32 cellular contexts compared by ENCODE assay signal in genomic region chr11:69504127-69504526, GRCh38. TPM values are rescaled to one million over a fixed set of nuclear protein-coding genes. Genes with fewer than 3 reads are reported as not detected.
"Had no signal": no experiment of that assay in that cellular context is flagged by ENCODE, and none has a peak within 500 bp of the region (broad histone marks: within the 10 kb centered on the region; RNA-seq: fewer than 3 reads in every experiment).

No MANE protein-coding gene starts in this region.

- H3K4me1 ChIP-seq: ascending aorta, breast epithelium, colonic mucosa had no signal

- H3K9me3 Mint-ChIP-seq: activated CD4-positive, alpha-beta T cell treated with anti-CD3 and anti-CD28 coated beads, Interleukin-2, amount 10 ng/mL, durations not matched to agents 24 days and 14 days; activated naive CD4-positive, alpha-beta T cell treated with anti-CD3 and anti-CD28 coated beads, Interleukin-2, amount 10 ng/mL, durations not matched to agents 7 days and 5 days; activated T-helper 1 cell treated with anti-CD3 and anti-CD28 coated beads, Interleukin-12 subunit alpha, Interleukin-12 subunit beta, Interleukin-2, Interleukin-4 antibody, amounts not matched to agents 30 ng/mL and 10 ng/mL and 1 ng/mL, durations not matched to agents 14 hours and 24 hours and 36 hours; activated T-helper 2 cell treated with anti-CD3 and anti-CD28 coated beads, Interferon-gamma antibody, Interleukin-2, Interleukin-4, amounts not matched to agents 10 μg/mL and 5 μg/mL and 100 μg/mL, durations not matched to agents 14 hours and 24 hours and 36 hours had no signal

- H3K27me3 ChIP-seq: ascending aorta, breast epithelium, cardiac muscle cell, colonic mucosa, esophagus squamous epithelium had no signal

- H3K4me3 Mint-ChIP-seq: activated CD4-positive, alpha-beta memory T cell treated with anti-CD3 and anti-CD28 coated beads for 36 hours; activated CD4-positive, alpha-beta T cell treated with anti-CD3 and anti-CD28 coated beads for 36 hours; activated CD4-positive, alpha-beta T cell treated with anti-CD3 and anti-CD28 coated beads, Interleukin-2, amount 10 ng/mL, durations not matched to agents 24 days and 14 days; activated CD8-positive, alpha-beta memory T cell treated with anti-CD3 and anti-CD28 coated beads, Interleukin-2, amount 10 ng/mL, durations not matched to agents 7 days and 5 days; activated CD8-positive, alpha-beta T cell treated with anti-CD3 and anti-CD28 coated beads, Interleukin-2, amount 10 ng/mL, durations not matched to agents 7 days and 5 days; activated naive CD4-positive, alpha-beta T cell treated with anti-CD3 and anti-CD28 coated beads, Interleukin-2, amount 10 ng/mL, durations not matched to agents 7 days and 5 days; activated naive CD8-positive, alpha-beta T cell treated with anti-CD3 and anti-CD28 coated beads, Interleukin-2, amount 10 ng/mL, durations not matched to agents 7 days and 5 days; activated T-helper 1 cell treated with anti-CD3 and anti-CD28 coated beads, Interleukin-12 subunit alpha, Interleukin-12 subunit beta, Interleukin-2, Interleukin-4 antibody, amounts not matched to agents 30 ng/mL and 10 ng/mL and 1 ng/mL, durations not matched to agents 14 hours and 24 hours and 36 hours; brain had no signal

- ATAC-seq: activated CD4-positive, alpha-beta T cell treated with anti-CD3 and anti-CD28 coated beads for 36 hours; activated CD8-positive, alpha-beta memory T cell treated with anti-CD3 and anti-CD28 coated beads, Interleukin-2, amount 10 ng/mL, durations not matched to agents 7 days and 5 days; activated CD8-positive, alpha-beta T cell treated with anti-CD3 and anti-CD28 coated beads, Interleukin-2, amount 10 ng/mL, durations not matched to agents 7 days and 5 days; activated naive CD4-positive, alpha-beta T cell treated with anti-CD3 and anti-CD28 coated beads, Interleukin-2, amount 50 U/mL, for 72 hours had no signal

- H3K36me3 Mint-ChIP-seq: activated CD4-positive, alpha-beta memory T cell treated with anti-CD3 and anti-CD28 coated beads for 36 hours; activated CD8-positive, alpha-beta memory T cell treated with anti-CD3 and anti-CD28 coated beads, Interleukin-2, amount 10 ng/mL, durations not matched to agents 7 days and 5 days; activated naive CD4-positive, alpha-beta T cell treated with anti-CD3 and anti-CD28 coated beads, Interleukin-2, amount 10 ng/mL, durations not matched to agents 7 days and 5 days; activated naive CD4-positive, alpha-beta T cell treated with anti-CD3 and anti-CD28 coated beads, Interleukin-2, amount 50 U/mL, for 72 hours; activated naive CD8-positive, alpha-beta T cell treated with anti-CD3 and anti-CD28 coated beads, Interleukin-2, amount 10 ng/mL, durations not matched to agents 7 days and 5 days; brain had no signal

- H3K4me3 ChIP-seq: ascending aorta, breast epithelium, cardiac muscle cell, colonic mucosa, esophagus squamous epithelium had no signal

- H3K9me3 ChIP-seq: ascending aorta, breast epithelium, colonic mucosa, esophagus squamous epithelium had no signal

- H3K27ac Mint-ChIP-seq: activated CD4-positive, alpha-beta memory T cell treated with anti-CD3 and anti-CD28 coated beads for 36 hours; activated CD4-positive, alpha-beta T cell treated with anti-CD3 and anti-CD28 coated beads for 36 hours; activated CD4-positive, alpha-beta T cell treated with anti-CD3 and anti-CD28 coated beads, Interleukin-2, amount 10 ng/mL, durations not matched to agents 24 days and 14 days; activated CD8-positive, alpha-beta memory T cell treated with anti-CD3 and anti-CD28 coated beads, Interleukin-2, amount 10 ng/mL, durations not matched to agents 7 days and 5 days; activated CD8-positive, alpha-beta T cell treated with anti-CD3 and anti-CD28 coated beads, Interleukin-2, amount 10 ng/mL, durations not matched to agents 7 days and 5 days; activated naive CD4-positive, alpha-beta T cell treated with anti-CD3 and anti-CD28 coated beads, Interleukin-2, amount 10 ng/mL, durations not matched to agents 7 days and 5 days; activated naive CD4-positive, alpha-beta T cell treated with anti-CD3 and anti-CD28 coated beads, Interleukin-2, amount 50 U/mL, for 72 hours; activated naive CD8-positive, alpha-beta T cell treated with anti-CD3 and anti-CD28 coated beads, Interleukin-2, amount 10 ng/mL, durations not matched to agents 7 days and 5 days; activated T-helper 1 cell treated with anti-CD3 and anti-CD28 coated beads, Interleukin-12 subunit alpha, Interleukin-12 subunit beta, Interleukin-2, Interleukin-4 antibody, amounts not matched to agents 30 ng/mL and 10 ng/mL and 1 ng/mL, durations not matched to agents 14 hours and 24 hours and 36 hours; activated T-helper 2 cell treated with anti-CD3 and anti-CD28 coated beads, Interferon-gamma antibody, Interleukin-2, Interleukin-4, amounts not matched to agents 10 μg/mL and 5 μg/mL and 100 μg/mL, durations not matched to agents 14 hours and 24 hours and 36 hours had no signal

- H3K27ac ChIP-seq: ascending aorta, breast epithelium, cardiac muscle cell, colonic mucosa, esophagus squamous epithelium had no signal

- H3K36me3 ChIP-seq: ascending aorta, breast epithelium, cardiac muscle cell, colonic mucosa, esophagus squamous epithelium had no signal

- DNase-seq: activated CD4-positive, alpha-beta memory T cell treated with anti-CD3 and anti-CD28 coated beads for 36 hours; activated CD4-positive, alpha-beta T cell treated with anti-CD3 and anti-CD28 coated beads for 36 hours; activated CD4-positive, alpha-beta T cell treated with anti-CD3 and anti-CD28 coated beads, Interleukin-2, amount 10 ng/mL, durations not matched to agents 24 days and 14 days; activated CD4-positive, CD25-positive, alpha-beta regulatory T cell; activated CD4-positive, CD25-positive, alpha-beta regulatory T cell treated with anti-CD3 and anti-CD28 coated beads, Interleukin-2, amount 50 U/mL, for 72 hours; activated CD8-positive, alpha-beta memory T cell treated with anti-CD3 and anti-CD28 coated beads, Interleukin-2, amount 10 ng/mL, durations not matched to agents 7 days and 5 days; activated CD8-positive, alpha-beta memory T cell treated with anti-CD3 and anti-CD28 coated beads, Interleukin-2, amount 50 U/mL, for 4 hours; activated CD8-positive, alpha-beta T cell treated with anti-CD3 and anti-CD28 coated beads, Interleukin-2, amount 10 ng/mL, durations not matched to agents 7 days and 5 days; activated gamma-delta T cell; activated naive CD4-positive, alpha-beta T cell; activated naive CD4-positive, alpha-beta T cell treated with anti-CD3 and anti-CD28 coated beads, Interleukin-2, amount 10 ng/mL, durations not matched to agents 7 days and 5 days; activated naive CD8-positive, alpha-beta T cell treated with anti-CD3 and anti-CD28 coated beads, Interleukin-2, amount 10 ng/mL, durations not matched to agents 7 days and 5 days; activated T-cell treated with anti-CD3 and anti-CD28 coated beads, Interleukin-2, amount 50 U/mL, for 1 hour; activated T-cell treated with anti-CD3 and anti-CD28 coated beads, Interleukin-2, amount 50 U/mL, for 48 hours; colonic mucosa; effector CD8-positive, alpha-beta T cell; erythroblast; esophagus squamous epithelium; head of caudate nucleus; T-helper 2 cell had no signal

RNA-seq across cellular contexts. Expression of gene LINC01488, which starts 22.7 kb away (rescaled TPM):
- total RNA-seq: activated CD4-positive, alpha-beta memory T cell treated with anti-CD3 and anti-CD28 coated beads for 36 hours; activated CD4-positive, alpha-beta T cell treated with anti-CD3 and anti-CD28 coated beads for 36 hours; activated CD4-positive, alpha-beta T cell treated with anti-CD3 and anti-CD28 coated beads, Interleukin-2, amount 10 ng/mL, durations not matched to agents 24 days and 14 days; activated CD8-positive, alpha-beta memory T cell treated with anti-CD3 and anti-CD28 coated beads for 36 hours; activated CD8-positive, alpha-beta memory T cell treated with anti-CD3 and anti-CD28 coated beads, Interleukin-2, amount 10 ng/mL, durations not matched to agents 7 days and 5 days; activated CD8-positive, alpha-beta T cell treated with anti-CD3 and anti-CD28 coated beads, Interleukin-2, amount 10 ng/mL, durations not matched to agents 7 days and 5 days; activated naive CD4-positive, alpha-beta T cell treated with anti-CD3 and anti-CD28 coated beads, Interleukin-2, amount 50 U/mL, for 72 hours; activated naive CD8-positive, alpha-beta T cell treated with anti-CD3 and anti-CD28 coated beads, Interleukin-2, amount 10 ng/mL, durations not matched to agents 7 days and 5 days; activated T-helper 1 cell treated with anti-CD3 and anti-CD28 coated beads, Interleukin-12 subunit alpha, Interleukin-12 subunit beta, Interleukin-2, Interleukin-4 antibody, amounts not matched to agents 30 ng/mL and 10 ng/mL and 1 ng/mL, durations not matched to agents 14 hours and 24 hours and 36 hours; activated T-helper 2 cell treated with anti-CD3 and anti-CD28 coated beads, Interferon-gamma antibody, Interleukin-2, Interleukin-4, amounts not matched to agents 10 μg/mL and 5 μg/mL and 100 μg/mL, durations not matched to agents 14 hours and 24 hours and 36 hours; ascending aorta; breast epithelium; colonic mucosa; esophagus squamous epithelium; fibroblast of lung; fibroblast of villous mesenchyme; frontal cortex; T-helper 1 cell treated with Interleukin-12 subunit alpha and Interleukin-12 subunit beta and Interleukin-4 antibody, amounts not matched to agents 30 ng/mL and 1 ng/mL, for 36 hours had no signal
- polyA plus RNA-seq: fibroblast of lung had no signal
